In genomic region chr12:3453947-3454675, GRCh38 we compare ENCODE assay signal across 10 cellular contexts. TPM values are rescaled to one million over a fixed set of nuclear protein-coding genes. Genes with fewer than 3 reads are reported as not detected.
DNase-seq lines count a peak whose midpoint lies in the region; TF ChIP-seq lines count a peak whose summit lies in the region.
"Had no signal": no experiment of that assay in that cellular context is flagged by ENCODE, and none has a peak within 500 bp of the region (broad histone marks: within the 10 kb centered on the region; RNA-seq: fewer than 3 reads in every experiment).

No MANE protein-coding gene starts in this region.

- H3K27ac ChIP-seq in ascending aorta, result no peak overlapping the region

- H3K9me3 Mint-ChIP-seq in MCF 10A (ENCODE audit: unreplicated experiment), result no peaks in the 10 kb centered on the region

- H3K4me1 ChIP-seq in ascending aorta, result no peaks in the 10 kb centered on the region

- H3K4me3 Mint-ChIP-seq in MCF 10A (ENCODE audit: unreplicated experiment), result peak overlapping the region; percentile 67

- H3K27me3 ChIP-seq in BJ (ENCODE audit: control insufficient read depth, insufficient read depth, low read length), result peaks cover under 1% of the 10 kb centered on the region
- H3K27me3 ChIP-seq in ascending aorta, result no peaks in the 10 kb centered on the region

- H3K36me3 Mint-ChIP-seq in MCF 10A (ENCODE audit: insufficient read depth, unreplicated experiment), result peaks cover 5% of the 10 kb centered on the region

- H3K27ac Mint-ChIP-seq in MCF 10A (ENCODE audit: low read depth, unreplicated experiment), result peak overlapping the region; percentile 89

- TF ChIP-seq CTCF in BJ (IDR thresholded peaks at IDR 0.05; ENCODE audit: insufficient read depth, low read depth, low read length), result no peak
- TF ChIP-seq CTCF in MCF 10A (IDR thresholded peaks at IDR 0.05; ENCODE audit: unreplicated experiment), result no peak
- no peak for TF ChIP-seq CTCF in ascending aorta (IDR thresholded peaks at IDR 0.05)

- peak; percentile 33 for DNase-seq in BJ (ENCODE audit: low read depth)
- DNase-seq in HPDE6-E6E7 (ENCODE audit: extremely low spot score), result peak; percentile 85
- peak; percentile 98 for DNase-seq in MCF 10A (ENCODE audit: unreplicated experiment)
- peak; percentile 41 for DNase-seq in mesenteric fat pad (ENCODE audit: low spot score)
- no peak for DNase-seq in ascending aorta (ENCODE audit: low spot score in 2 of 2)
- DNase-seq in retina, result no peak
- DNase-seq in NCI-H2029 (lab: John Stamatoyannopoulos, UW), result no peak
- DNase-seq in HuH-7 (ENCODE audit: low spot score), result no peak
- DNase-seq: NCI-H1092, posterior cingulate gyrus had no signal

- POLR2A ChIA-PET in BJ (lab: Charles Lee) (no interaction called here), MCF 10A (lab: Yijun Ruan, JAX) (interaction anchor here (0.6 to 2.1 kb wide), 13 partner anchors 10 to 839 kb away, joined by 3 to 10 read pairs (median 3); partner anchors contain the start of gene PRMT8)

- H3K27me3 Mint-ChIP-seq in MCF 10A (ENCODE audit: insufficient read depth, unreplicated experiment), result no peaks in the 10 kb centered on the region

- H3K4me3 ChIP-seq in BJ (ENCODE audit: low read depth, low read length) (no peak overlapping the region), ascending aorta (no peak overlapping the region)

- H3K9me3 ChIP-seq in ascending aorta, result no peaks in the 10 kb centered on the region

- intact Hi-C loops in MCF 10A (cut with micrococcal nuclease), result loop anchor here (1.0 to 10.0 kb wide), 5 partner anchors 35 to 321 kb away; no protein-coding TSS in a partner anchor
- intact Hi-C loops in ascending aorta (cut with DNase I), result no loop called here

- no TSS peak for BruUV-seq in MCF 10A (replicated peaks; lab: Mats Ljungman, UMichigan)

- H3K4me1 Mint-ChIP-seq in MCF 10A (ENCODE audit: insufficient read depth, unreplicated experiment), result peaks cover 32% of the 10 kb centered on the region

- CTCF ChIA-PET in BJ (lab: Yijun Ruan, JAX), result interaction anchor here (1.7 kb wide), 1 partner anchor 154 kb away, joined by 3 read pairs; no protein-coding TSS in a partner anchor
- CTCF ChIA-PET in MCF 10A (lab: Yijun Ruan, JAX), result interaction anchor here (0.6 to 4.1 kb wide), 3 partner anchors 20 to 154 kb away, joined by 3 to 28 read pairs (median 3); no protein-coding TSS in a partner anchor

- H3K36me3 ChIP-seq in BJ (ENCODE audit: control insufficient read depth, insufficient read depth, low read length) (no peaks in the 10 kb centered on the region), ascending aorta (no peaks in the 10 kb centered on the region)

RNA-seq across cellular contexts. Expression of gene PRMT8, which starts 36.9 kb away (rescaled TPM):
- polyA plus RNA-seq in BJ (2011; rRNA removed), result not detected in 2 replicates
- 0.09 TPM in 1 of 2 replicates, not detected in the other for polyA minus RNA-seq in BJ (2011; rRNA and poly(A)+ RNA removed)
- total RNA-seq in MCF 10A (2022), result 0.05 and 0.54 TPM in 2 replicates
- not detected for total RNA-seq in mesenteric fat pad
- not detected for total RNA-seq in ascending aorta

Comparison
In these comparisons a context has a peak if more than half of its experiments do, and no peak if none do; other contexts are left out.
1. DNase-seq: peak in BJ (single experiment), HPDE6-E6E7 (single experiment), MCF 10A (single experiment) and mesenteric fat pad (single experiment); none in ascending aorta (0 of 2), retina (single experiment), NCI-H2029 (single experiment) and HuH-7 (single experiment).